Comparison of ENCODE assay signal across 18 cellular contexts in genomic region chr16:85438981-85439639, GRCh38.
"Had no signal": no experiment of that assay in that cellular context is flagged by ENCODE, and none has a peak within 500 bp of the region (broad histone marks: within the 10 kb centered on the region; RNA-seq: fewer than 3 reads in every experiment).

No MANE protein-coding gene starts in this region.

- H3K9me3 Mint-ChIP-seq: activated B cell treated with CpG ODN at 0.5 μM for 24 hours; activated CD4-positive, alpha-beta T cell treated with anti-CD3 and anti-CD28 coated beads, Interleukin-2, amount 10 ng/mL, durations not matched to agents 7 days and 5 days; activated naive CD4-positive, alpha-beta T cell treated with anti-CD3 and anti-CD28 coated beads, Interleukin-2, amount 10 ng/mL, durations not matched to agents 7 days and 5 days; activated T-helper 17 cell treated with anti-CD3 and anti-CD28 coated beads, Interleukin-2, amount 50 U/mL, for 72 hours; natural killer cell treated with Interleukin-12 subunit alpha and Interleukin-12 subunit beta and Interleukin-15 and Interleukin-18, amount 100 ng/mL, for 72 hours; stimulated activated naive CD8-positive, alpha-beta T cell treated with anti-CD3 and anti-CD28 coated beads, Interleukin-15, amount 100 ng/mL, for 72 hours had no signal

- H3K4me1 ChIP-seq: adrenal gland had no signal

- H3K9me3 ChIP-seq: adrenal gland, colonic mucosa, heart left ventricle, testis had no signal

- H3K27ac ChIP-seq: adrenal gland, colonic mucosa, heart left ventricle, testis had no signal

- H3K4me1 Mint-ChIP-seq: activated B cell treated with CpG ODN at 0.5 μM for 24 hours; activated CD4-positive, alpha-beta T cell treated with anti-CD3 and anti-CD28 coated beads, Interleukin-2, amount 10 ng/mL, durations not matched to agents 7 days and 5 days; activated naive CD4-positive, alpha-beta T cell treated with anti-CD3 and anti-CD28 coated beads, Interleukin-2, amount 10 ng/mL, durations not matched to agents 7 days and 5 days; activated T-helper 17 cell treated with anti-CD3 and anti-CD28 coated beads, Interleukin-2, amount 50 U/mL, for 72 hours had no signal

- H3K36me3 Mint-ChIP-seq: activated naive CD4-positive, alpha-beta T cell treated with anti-CD3 and anti-CD28 coated beads, Interleukin-2, amount 10 ng/mL, durations not matched to agents 7 days and 5 days; natural killer cell treated with Interleukin-12 subunit alpha and Interleukin-12 subunit beta and Interleukin-15 and Interleukin-18, amount 100 ng/mL, for 72 hours had no signal

- H3K27me3 ChIP-seq: adrenal gland, colonic mucosa, heart left ventricle, testis had no signal

- H3K36me3 ChIP-seq: adrenal gland, colonic mucosa, heart left ventricle had no signal

- H3K4me3 ChIP-seq: adrenal gland, colonic mucosa, heart left ventricle, testis had no signal

- DNase-seq: activated B cell treated with CpG ODN at 0.5 μM for 24 hours; activated CD4-positive, alpha-beta T cell treated with anti-CD3 and anti-CD28 coated beads, Interleukin-2, amount 10 ng/mL, durations not matched to agents 7 days and 5 days; activated CD8-positive, alpha-beta memory T cell treated with anti-CD3 and anti-CD28 coated beads for 24 hours; activated naive CD4-positive, alpha-beta T cell treated with anti-CD3 and anti-CD28 coated beads, Interleukin-2, amount 10 ng/mL, durations not matched to agents 7 days and 5 days; activated T-cell treated with anti-CD3 and anti-CD28 coated beads for 4 hours; adrenal gland; caudate nucleus; colonic mucosa; effector CD4-positive, alpha-beta T cell; foreskin melanocyte; heart left ventricle; mammary epithelial cell; stimulated activated CD4-positive, alpha-beta T cell treated with anti-CD3 and anti-CD28 coated beads, Interleukin-4, amount 100 ng/mL, for 24 hours; stimulated activated naive CD8-positive, alpha-beta T cell treated with anti-CD3 and anti-CD28 coated beads, Interleukin-15, amount 100 ng/mL, for 72 hours; testis had no signal

- H3K27me3 Mint-ChIP-seq: activated B cell treated with CpG ODN at 0.5 μM for 24 hours; activated CD4-positive, alpha-beta T cell treated with anti-CD3 and anti-CD28 coated beads, Interleukin-2, amount 10 ng/mL, durations not matched to agents 7 days and 5 days; activated T-helper 17 cell treated with anti-CD3 and anti-CD28 coated beads, Interleukin-2, amount 50 U/mL, for 72 hours; natural killer cell treated with Interleukin-12 subunit alpha and Interleukin-12 subunit beta and Interleukin-15 and Interleukin-18, amount 100 ng/mL, for 72 hours; stimulated activated naive CD8-positive, alpha-beta T cell treated with anti-CD3 and anti-CD28 coated beads, Interleukin-15, amount 100 ng/mL, for 72 hours had no signal

- H3K27ac Mint-ChIP-seq: activated B cell treated with CpG ODN at 0.5 μM for 24 hours; activated CD4-positive, alpha-beta T cell treated with anti-CD3 and anti-CD28 coated beads, Interleukin-2, amount 10 ng/mL, durations not matched to agents 7 days and 5 days; activated naive CD4-positive, alpha-beta T cell treated with anti-CD3 and anti-CD28 coated beads, Interleukin-2, amount 10 ng/mL, durations not matched to agents 7 days and 5 days; activated T-helper 17 cell treated with anti-CD3 and anti-CD28 coated beads, Interleukin-2, amount 50 U/mL, for 72 hours; natural killer cell treated with Interleukin-12 subunit alpha and Interleukin-12 subunit beta and Interleukin-15 and Interleukin-18, amount 100 ng/mL, for 72 hours; stimulated activated naive CD8-positive, alpha-beta T cell treated with anti-CD3 and anti-CD28 coated beads, Interleukin-15, amount 100 ng/mL, for 72 hours had no signal

- ATAC-seq: activated T-helper 17 cell treated with anti-CD3 and anti-CD28 coated beads, Interleukin-2, amount 50 U/mL, for 72 hours; heart left ventricle; left lobe of liver; natural killer cell treated with Interleukin-12 subunit alpha and Interleukin-12 subunit beta and Interleukin-15 and Interleukin-18, amount 100 ng/mL, for 72 hours; stimulated activated naive CD8-positive, alpha-beta T cell treated with anti-CD3 and anti-CD28 coated beads, Interleukin-15, amount 100 ng/mL, for 72 hours had no signal

- H3K4me3 Mint-ChIP-seq: activated B cell treated with CpG ODN at 0.5 μM for 24 hours; activated CD4-positive, alpha-beta T cell treated with anti-CD3 and anti-CD28 coated beads, Interleukin-2, amount 10 ng/mL, durations not matched to agents 7 days and 5 days; activated naive CD4-positive, alpha-beta T cell treated with anti-CD3 and anti-CD28 coated beads, Interleukin-2, amount 10 ng/mL, durations not matched to agents 7 days and 5 days; activated T-helper 17 cell treated with anti-CD3 and anti-CD28 coated beads, Interleukin-2, amount 50 U/mL, for 72 hours; natural killer cell treated with Interleukin-12 subunit alpha and Interleukin-12 subunit beta and Interleukin-15 and Interleukin-18, amount 100 ng/mL, for 72 hours; stimulated activated naive CD8-positive, alpha-beta T cell treated with anti-CD3 and anti-CD28 coated beads, Interleukin-15, amount 100 ng/mL, for 72 hours had no signal
